In the genomic region with DNA sequence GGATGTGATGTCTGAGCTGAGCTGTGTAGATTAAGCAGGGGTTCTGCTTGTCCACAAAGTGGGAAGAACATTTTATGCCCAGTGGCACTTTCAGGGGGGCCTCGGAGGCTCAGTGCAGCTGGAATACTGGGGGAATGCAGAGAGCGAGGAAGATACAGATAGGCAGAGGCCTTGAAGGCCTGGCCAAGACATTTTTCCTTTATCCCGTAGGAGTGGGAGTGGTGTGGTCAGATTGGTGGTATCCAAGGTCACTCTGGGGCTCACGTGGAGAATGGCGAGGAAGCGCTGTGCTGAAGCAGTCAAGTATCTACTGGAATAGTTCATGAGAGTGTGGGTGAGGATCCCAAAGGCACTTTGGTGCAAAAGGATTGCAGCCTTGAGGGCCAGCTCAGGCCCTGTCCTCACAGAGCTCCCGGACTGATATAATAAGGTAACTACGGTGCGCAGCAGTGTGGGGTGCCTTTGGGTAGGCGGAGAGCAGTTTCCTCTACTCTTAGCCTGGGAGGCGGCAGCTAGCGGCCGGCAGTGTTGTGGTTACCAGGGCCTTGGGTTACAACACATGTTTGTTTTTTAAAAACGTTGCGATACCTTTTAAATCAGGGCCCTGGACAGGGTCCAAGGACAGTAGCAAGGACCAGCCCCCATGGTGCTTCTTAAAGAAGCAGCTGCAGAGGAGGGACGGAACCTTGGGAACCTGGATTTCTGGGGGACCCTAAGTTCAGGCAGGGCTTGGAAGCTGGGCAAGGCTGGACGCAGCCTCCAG, we compare ENCODE assay signal across 8 cellular contexts. TPM values are rescaled to one million over a fixed set of nuclear protein-coding genes. Genes with fewer than 3 reads are reported as not detected.
A peak's percentile ranks its signal among the peaks of the same experiment; 100 is the strongest.
DNase-seq lines count a peak whose midpoint lies in the region; ATAC-seq lines count a peak whose summit lies in the region.

No MANE protein-coding gene starts in this region.

- H3K36me3 Mint-ChIP-seq in dendritic cell treated with granulocyte-macrophage colony-stimulating factor and Interleukin-4, amounts not matched to agents 40 ng/mL and 50 ng/mL, for 4 days (ENCODE audit: low read depth): no peaks in the 10 kb centered on the region

- H3K27ac Mint-ChIP-seq in dendritic cell treated with granulocyte-macrophage colony-stimulating factor and Interleukin-4, amounts not matched to agents 40 ng/mL and 50 ng/mL, for 4 days: peak overlapping the region; percentile 13

- ATAC-seq in GM18499 (IDR thresholded peaks at IDR 0.05; ENCODE audit: insufficient read depth, unreplicated experiment): peak; percentile 61
- peak; percentile 71 for ATAC-seq in GM21576 (IDR thresholded peaks at IDR 0.05; ENCODE audit: unreplicated experiment)

- intact Hi-C loops in dendritic cell treated with granulocyte-macrophage colony-stimulating factor and Interleukin-4, amounts not matched to agents 40 ng/mL and 50 ng/mL, for 4 days (cut with micrococcal nuclease): loop anchor here (5.0 kb wide), 3 partner anchors 37 to 107 kb away; no protein-coding TSS in a partner anchor
- intact Hi-C loops in posterior vena cava (cut with DNase I): loop anchor here (5.0 to 10.0 kb wide), 2 partner anchors 107 to 180 kb away; no protein-coding TSS in a partner anchor

- no peak overlapping the region for H3K4me3 Mint-ChIP-seq in dendritic cell treated with granulocyte-macrophage colony-stimulating factor and Interleukin-4, amounts not matched to agents 40 ng/mL and 50 ng/mL, for 4 days

- H3K27me3 Mint-ChIP-seq in dendritic cell treated with granulocyte-macrophage colony-stimulating factor and Interleukin-4, amounts not matched to agents 40 ng/mL and 50 ng/mL, for 4 days: peaks cover 3% of the 10 kb centered on the region

- DNase-seq in LHCN-M2 (ENCODE audit: low read depth) (peak; percentile 29), posterior vena cava (ENCODE audit: low spot score) (peak; percentile 88), SK-N-DZ (ENCODE audit: low spot score) (no peak), NCI-H774 (lab: John Stamatoyannopoulos, UW) (no peak)
- no peak for DNase-seq in activated CD4-positive, alpha-beta T cell treated with anti-CD3 and anti-CD28 coated beads, Interleukin-2, amount 50 U/mL, for 48 hours

- no peaks in the 10 kb centered on the region for H3K9me3 Mint-ChIP-seq in dendritic cell treated with granulocyte-macrophage colony-stimulating factor and Interleukin-4, amounts not matched to agents 40 ng/mL and 50 ng/mL, for 4 days

- H3K4me1 Mint-ChIP-seq in dendritic cell treated with granulocyte-macrophage colony-stimulating factor and Interleukin-4, amounts not matched to agents 40 ng/mL and 50 ng/mL, for 4 days (ENCODE audit: low read depth): peaks cover 23% of the 10 kb centered on the region

RNA-seq across cellular contexts. Expression of a gene that starts 10.8 kb away (rescaled TPM):
- total RNA-seq in LHCN-M2 (2014; rRNA removed): 0.13 and 0.29 TPM in 2 replicates
- polyA plus RNA-seq in LHCN-M2 (2012): 0.27 TPM
- total RNA-seq in posterior vena cava: 10 to 100 TPM; 70.6 to 72.4 TPM
- polyA plus RNA-seq in SK-N-DZ (2014; cell fraction: cytosol; rRNA removed): 0.06 TPM in 1 of 2 replicates, not detected in the other
- not detected in 2 replicates for polyA plus RNA-seq in SK-N-DZ (2014; cell fraction: nucleus; rRNA removed)

RNA-seq across cellular contexts. Expression of a gene that starts 18.3 kb away (rescaled TPM):
- 27.8 and 29.6 TPM in 2 replicates for total RNA-seq in LHCN-M2 (2014; rRNA removed)
- 21.4 TPM for polyA plus RNA-seq in LHCN-M2 (2012)
- 10 to 100 TPM; 23.4 to 41.6 TPM for total RNA-seq in posterior vena cava
- polyA plus RNA-seq in SK-N-DZ (2014; cell fraction: cytosol; rRNA removed): 7.3 and 11.9 TPM in 2 replicates
- polyA plus RNA-seq in SK-N-DZ (2014; cell fraction: nucleus; rRNA removed): 1.3 and 3.5 TPM in 2 replicates

Comparison
In these comparisons a context has a peak if more than half of its experiments do, and no peak if none do; other contexts are left out.
1. DNase-seq: peak in LHCN-M2 (single experiment) and posterior vena cava (single experiment); none in SK-N-DZ (single experiment), NCI-H774 (single experiment) and activated CD4-positive, alpha-beta T cell treated with anti-CD3 and anti-CD28 coated beads, Interleukin-2, amount 50 U/mL, for 48 hours (0 of 2).
2. RNA of a gene that starts 10.8 kb away (total RNA-seq): 70.6 to 72.4 TPM in posterior vena cava; 0.13 to 0.29 TPM in LHCN-M2; every median in the first group is over 10 times any median in the second.